ENCODE assay signal across 16 cellular contexts in the genomic region with DNA sequence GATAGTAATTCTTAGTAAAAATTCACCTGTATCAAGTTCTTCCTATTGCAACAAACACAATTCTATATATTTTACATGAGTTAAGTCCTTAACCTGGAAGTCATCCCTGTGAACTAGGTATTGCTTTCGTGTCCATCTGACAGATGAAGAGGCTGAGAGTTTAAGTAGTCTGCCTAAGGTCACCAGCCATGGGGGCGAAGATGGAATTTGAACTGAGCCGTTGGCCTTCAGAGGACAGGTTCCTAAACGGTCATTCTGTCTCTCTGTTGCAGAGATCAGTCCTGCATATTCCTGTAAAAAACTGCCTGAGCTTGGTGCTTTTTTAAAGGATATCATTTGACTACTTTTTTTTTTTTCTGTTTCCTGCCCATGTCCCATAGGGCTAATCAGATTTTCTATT.
"Had no signal": no experiment of that assay in that cellular context is flagged by ENCODE, and none has a peak within 500 bp of the region (broad histone marks: within the 10 kb centered on the region; RNA-seq: fewer than 3 reads in every experiment).

No MANE protein-coding gene starts in this region.

- H3K27me3 ChIP-seq: hepatocyte had no signal

- H3K4me3 ChIP-seq: hepatocyte, mucosa of descending colon had no signal

- H3K36me3 Mint-ChIP-seq: activated naive CD8-positive, alpha-beta T cell treated with anti-CD3 and anti-CD28 coated beads, Interleukin-2, amount 10 ng/mL, durations not matched to agents 7 days and 5 days; immature natural killer cell; naive B cell; WTC11 had no signal

- H3K9me3 Mint-ChIP-seq: activated naive CD8-positive, alpha-beta T cell treated with anti-CD3 and anti-CD28 coated beads, Interleukin-2, amount 10 ng/mL, durations not matched to agents 7 days and 5 days; immature natural killer cell; memory B cell; naive B cell; WTC11 had no signal

- H3K9me3 ChIP-seq: mucosa of descending colon had no signal

- H3K27ac Mint-ChIP-seq: activated naive CD8-positive, alpha-beta T cell treated with anti-CD3 and anti-CD28 coated beads, Interleukin-2, amount 10 ng/mL, durations not matched to agents 7 days and 5 days; immature natural killer cell; memory B cell; WTC11 had no signal

- DNase-seq: activated CD4-positive, alpha-beta T cell treated with anti-CD3 and anti-CD28 coated beads, Interleukin-2, amount 50 U/mL, for 4 hours; activated naive CD4-positive, alpha-beta T cell treated with Interleukin-2 at 50 U/mL for 16 hours; activated naive CD8-positive, alpha-beta T cell treated with anti-CD3 and anti-CD28 coated beads, Interleukin-2, amount 10 ng/mL, durations not matched to agents 7 days and 5 days; activated T-cell treated with anti-CD3 and anti-CD28 coated beads, Interleukin-2, amount 50 U/mL, for 48 hours; amniotic stem cell; effector CD4-positive, alpha-beta T cell; immature natural killer cell; mucosa of descending colon; naive B cell; nucleus accumbens; stimulated activated CD4-positive, alpha-beta T cell treated with anti-CD3 and anti-CD28 coated beads, Interleukin-4, amount 100 ng/mL, for 4 hours; stimulated activated naive CD8-positive, alpha-beta T cell treated with anti-CD3 and anti-CD28 coated beads, Interleukin-15, Interleukin-2, amounts not matched to agents 100 U/mL and 50 U/mL, for 24 hours; T1000 had no signal

- ATAC-seq: mucosa of descending colon; stimulated activated naive CD8-positive, alpha-beta T cell treated with anti-CD3 and anti-CD28 coated beads, Interleukin-15, Interleukin-2, amounts not matched to agents 100 U/mL and 50 U/mL, for 24 hours; WTC11 had no signal

- H3K4me3 Mint-ChIP-seq: activated naive CD8-positive, alpha-beta T cell treated with anti-CD3 and anti-CD28 coated beads, Interleukin-2, amount 10 ng/mL, durations not matched to agents 7 days and 5 days; immature natural killer cell; memory B cell; naive B cell; WTC11 had no signal
